27 cellular contexts compared by ENCODE assay signal in genomic region chr12:80745851-80746250, GRCh38. TPM values are rescaled to one million over a fixed set of nuclear protein-coding genes. Genes with fewer than 3 reads are reported as not detected.
"Had no signal": no experiment of that assay in that cellular context is flagged by ENCODE, and none has a peak within 500 bp of the region (broad histone marks: within the 10 kb centered on the region; RNA-seq: fewer than 3 reads in every experiment).

No MANE protein-coding gene starts in this region.

- H3K9me3 ChIP-seq: left ventricle myocardium inferior, lower lobe of right lung, pancreas, suprapubic skin, thyroid gland had no signal

- H3K79me2 ChIP-seq: hepatocyte had no signal

- H3K4me3 ChIP-seq: coronary artery, hepatocyte, left ventricle myocardium inferior, lower lobe of right lung, neural progenitor cell, pancreas, suprapubic skin, thyroid gland had no signal

- H3K27ac Mint-ChIP-seq: memory B cell; mesothelial cell of epicardium; natural killer cell treated with Interleukin-12 subunit alpha and Interleukin-12 subunit beta and Interleukin-15 and Interleukin-18, amount 100 ng/mL, for 72 hours; neural progenitor cell; progenitor cell of endocrine pancreas; stimulated activated effector memory CD8-positive, alpha-beta T cell treated with anti-CD3 and anti-CD28 coated beads, Interleukin-12 subunit alpha, Interleukin-12 subunit beta, amount 100 ng/mL, for 72 hours; type B pancreatic cell had no signal

- H3K36me3 ChIP-seq: left ventricle myocardium inferior, lower lobe of right lung, neural progenitor cell, pancreas, suprapubic skin, thyroid gland had no signal

- FAIRE-seq: kidney, pancreas, urothelium cell line had no signal

- H2AFZ ChIP-seq: hepatocyte, neural progenitor cell had no signal

- H3K36me3 Mint-ChIP-seq: memory B cell; mesothelial cell of epicardium; natural killer cell treated with Interleukin-12 subunit alpha and Interleukin-12 subunit beta and Interleukin-15 and Interleukin-18, amount 100 ng/mL, for 72 hours; neural progenitor cell; stimulated activated effector memory CD8-positive, alpha-beta T cell treated with anti-CD3 and anti-CD28 coated beads, Interleukin-12 subunit alpha, Interleukin-12 subunit beta, amount 100 ng/mL, for 72 hours; type B pancreatic cell had no signal

- H3K27me3 Mint-ChIP-seq: memory B cell; natural killer cell treated with Interleukin-12 subunit alpha and Interleukin-12 subunit beta and Interleukin-15 and Interleukin-18, amount 100 ng/mL, for 72 hours; progenitor cell of endocrine pancreas had no signal

- H3K4me3 Mint-ChIP-seq: memory B cell; mesothelial cell of epicardium; natural killer cell treated with Interleukin-12 subunit alpha and Interleukin-12 subunit beta and Interleukin-15 and Interleukin-18, amount 100 ng/mL, for 72 hours; neural progenitor cell; stimulated activated effector memory CD8-positive, alpha-beta T cell treated with anti-CD3 and anti-CD28 coated beads, Interleukin-12 subunit alpha, Interleukin-12 subunit beta, amount 100 ng/mL, for 72 hours; type B pancreatic cell had no signal

- H3K4me1 Mint-ChIP-seq: memory B cell; mesothelial cell of epicardium; stimulated activated effector memory CD8-positive, alpha-beta T cell treated with anti-CD3 and anti-CD28 coated beads, Interleukin-12 subunit alpha, Interleukin-12 subunit beta, amount 100 ng/mL, for 72 hours had no signal

- H3K4me2 ChIP-seq: hepatocyte, neural progenitor cell had no signal

- H3K27me3 ChIP-seq: hepatocyte, neural progenitor cell, suprapubic skin, thyroid gland had no signal

- DNase-seq: effector CD4-positive, alpha-beta T cell; foreskin melanocyte; head of caudate nucleus; kidney; left cardiac atrium; left ventricle myocardium inferior; lower lobe of right lung; nucleus accumbens; pancreas; right cardiac atrium; stimulated activated CD4-positive, alpha-beta T cell treated with anti-CD3 and anti-CD28 coated beads, Interleukin-4, amount 100 ng/mL, for 1 hour; stimulated activated CD8-positive, alpha-beta memory T cell treated with anti-CD3 and anti-CD28 coated beads, Interleukin-4, amount 100 ng/mL, for 48 hours; stimulated activated naive CD8-positive, alpha-beta T cell treated with anti-CD3 and anti-CD28 coated beads, Interleukin-15, Interleukin-2, amounts not matched to agents 100 U/mL and 50 U/mL, for 24 hours; thyroid gland had no signal

- H3K27ac ChIP-seq: coronary artery, hepatocyte, left ventricle myocardium inferior, lower lobe of right lung, neural progenitor cell, pancreas, suprapubic skin, thyroid gland had no signal

- H3K9me3 Mint-ChIP-seq: memory B cell, mesothelial cell of epicardium, neural progenitor cell, type B pancreatic cell had no signal

- H3K9ac ChIP-seq: neural progenitor cell had no signal

- H3K4me1 ChIP-seq: left ventricle myocardium inferior, lower lobe of right lung, neural progenitor cell, pancreas, suprapubic skin, thyroid gland had no signal

RNA-seq across cellular contexts. Expression of gene MYF5, which starts 29.1 kb away (rescaled TPM):
- total RNA-seq: dermis microvascular lymphatic vessel endothelial cell; hepatocyte; kidney; left cardiac atrium; left ventricle myocardium inferior; lower lobe of right lung; mesothelial cell of epicardium; mucosa of gallbladder; natural killer cell treated with Interleukin-12 subunit alpha and Interleukin-12 subunit beta and Interleukin-15 and Interleukin-18, amount 100 ng/mL, for 72 hours; pancreas; progenitor cell of endocrine pancreas; right cardiac atrium; suprapubic skin; thyroid gland had no signal

RNA-seq across cellular contexts. Expression of gene MYF6, which starts 38.4 kb away (rescaled TPM):
- total RNA-seq: dermis microvascular lymphatic vessel endothelial cell; kidney; left cardiac atrium; left ventricle myocardium inferior; lower lobe of right lung; mucosa of gallbladder; natural killer cell treated with Interleukin-12 subunit alpha and Interleukin-12 subunit beta and Interleukin-15 and Interleukin-18, amount 100 ng/mL, for 72 hours; pancreas; progenitor cell of endocrine pancreas; right cardiac atrium; suprapubic skin; thyroid gland had no signal
